Comparison of ENCODE assay signal across 1 cellular context in the genomic region with DNA sequence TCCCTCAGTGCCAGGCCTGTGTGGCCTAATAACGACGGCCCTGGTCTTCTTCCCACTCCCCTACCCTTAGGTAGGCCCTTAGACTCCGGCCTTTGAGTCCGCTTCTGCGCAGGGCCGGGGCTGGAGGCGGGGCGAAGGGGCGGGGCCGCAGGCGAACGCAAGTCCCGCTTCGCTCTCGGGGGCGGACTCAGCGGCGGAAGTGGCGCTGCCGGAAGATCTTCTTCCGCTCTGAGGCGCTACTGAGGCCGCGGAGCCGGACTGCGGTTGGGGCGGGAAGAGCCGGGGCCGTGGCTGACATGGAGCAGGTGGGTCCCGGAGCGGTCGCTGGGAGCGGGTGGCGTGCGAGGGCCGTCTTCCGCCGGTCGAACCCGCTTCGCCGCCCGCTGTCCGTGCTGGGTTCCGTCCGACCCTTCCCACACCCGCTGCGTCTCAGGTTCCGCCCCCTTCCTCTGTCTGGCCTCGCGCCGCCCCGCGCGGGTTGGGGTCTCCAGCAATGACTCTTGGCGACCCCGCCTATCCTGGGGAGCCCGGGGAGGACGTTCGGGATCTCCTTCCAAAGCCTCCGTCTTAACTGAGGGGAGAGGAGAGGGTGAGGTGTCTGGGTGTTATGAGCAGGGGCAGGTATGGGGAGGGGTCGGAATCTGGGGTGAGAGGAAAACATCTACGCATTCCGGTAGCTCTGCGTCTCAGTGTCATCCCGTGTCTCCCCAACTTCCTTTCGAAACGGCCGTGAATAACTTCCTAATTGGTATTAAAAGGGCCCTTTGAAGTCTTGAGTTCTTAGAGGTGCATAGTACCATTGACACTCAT.
A peak's percentile ranks its signal among the peaks of the same experiment; 100 is the strongest.
TF ChIP-seq lines count a peak whose summit lies in the region.

A gene (plus strand): TSS at position 218 of the 810 bp plus-strand sequence. CDS start 16,388 bp downstream, outside the sequence.

TF ChIP-seq in HepG2, 621 proteins besides CTCF, POLR2A, EP300 and RAD21 (continued from another document and continues in another):
- TF ChIP-seq, protein P1, sequence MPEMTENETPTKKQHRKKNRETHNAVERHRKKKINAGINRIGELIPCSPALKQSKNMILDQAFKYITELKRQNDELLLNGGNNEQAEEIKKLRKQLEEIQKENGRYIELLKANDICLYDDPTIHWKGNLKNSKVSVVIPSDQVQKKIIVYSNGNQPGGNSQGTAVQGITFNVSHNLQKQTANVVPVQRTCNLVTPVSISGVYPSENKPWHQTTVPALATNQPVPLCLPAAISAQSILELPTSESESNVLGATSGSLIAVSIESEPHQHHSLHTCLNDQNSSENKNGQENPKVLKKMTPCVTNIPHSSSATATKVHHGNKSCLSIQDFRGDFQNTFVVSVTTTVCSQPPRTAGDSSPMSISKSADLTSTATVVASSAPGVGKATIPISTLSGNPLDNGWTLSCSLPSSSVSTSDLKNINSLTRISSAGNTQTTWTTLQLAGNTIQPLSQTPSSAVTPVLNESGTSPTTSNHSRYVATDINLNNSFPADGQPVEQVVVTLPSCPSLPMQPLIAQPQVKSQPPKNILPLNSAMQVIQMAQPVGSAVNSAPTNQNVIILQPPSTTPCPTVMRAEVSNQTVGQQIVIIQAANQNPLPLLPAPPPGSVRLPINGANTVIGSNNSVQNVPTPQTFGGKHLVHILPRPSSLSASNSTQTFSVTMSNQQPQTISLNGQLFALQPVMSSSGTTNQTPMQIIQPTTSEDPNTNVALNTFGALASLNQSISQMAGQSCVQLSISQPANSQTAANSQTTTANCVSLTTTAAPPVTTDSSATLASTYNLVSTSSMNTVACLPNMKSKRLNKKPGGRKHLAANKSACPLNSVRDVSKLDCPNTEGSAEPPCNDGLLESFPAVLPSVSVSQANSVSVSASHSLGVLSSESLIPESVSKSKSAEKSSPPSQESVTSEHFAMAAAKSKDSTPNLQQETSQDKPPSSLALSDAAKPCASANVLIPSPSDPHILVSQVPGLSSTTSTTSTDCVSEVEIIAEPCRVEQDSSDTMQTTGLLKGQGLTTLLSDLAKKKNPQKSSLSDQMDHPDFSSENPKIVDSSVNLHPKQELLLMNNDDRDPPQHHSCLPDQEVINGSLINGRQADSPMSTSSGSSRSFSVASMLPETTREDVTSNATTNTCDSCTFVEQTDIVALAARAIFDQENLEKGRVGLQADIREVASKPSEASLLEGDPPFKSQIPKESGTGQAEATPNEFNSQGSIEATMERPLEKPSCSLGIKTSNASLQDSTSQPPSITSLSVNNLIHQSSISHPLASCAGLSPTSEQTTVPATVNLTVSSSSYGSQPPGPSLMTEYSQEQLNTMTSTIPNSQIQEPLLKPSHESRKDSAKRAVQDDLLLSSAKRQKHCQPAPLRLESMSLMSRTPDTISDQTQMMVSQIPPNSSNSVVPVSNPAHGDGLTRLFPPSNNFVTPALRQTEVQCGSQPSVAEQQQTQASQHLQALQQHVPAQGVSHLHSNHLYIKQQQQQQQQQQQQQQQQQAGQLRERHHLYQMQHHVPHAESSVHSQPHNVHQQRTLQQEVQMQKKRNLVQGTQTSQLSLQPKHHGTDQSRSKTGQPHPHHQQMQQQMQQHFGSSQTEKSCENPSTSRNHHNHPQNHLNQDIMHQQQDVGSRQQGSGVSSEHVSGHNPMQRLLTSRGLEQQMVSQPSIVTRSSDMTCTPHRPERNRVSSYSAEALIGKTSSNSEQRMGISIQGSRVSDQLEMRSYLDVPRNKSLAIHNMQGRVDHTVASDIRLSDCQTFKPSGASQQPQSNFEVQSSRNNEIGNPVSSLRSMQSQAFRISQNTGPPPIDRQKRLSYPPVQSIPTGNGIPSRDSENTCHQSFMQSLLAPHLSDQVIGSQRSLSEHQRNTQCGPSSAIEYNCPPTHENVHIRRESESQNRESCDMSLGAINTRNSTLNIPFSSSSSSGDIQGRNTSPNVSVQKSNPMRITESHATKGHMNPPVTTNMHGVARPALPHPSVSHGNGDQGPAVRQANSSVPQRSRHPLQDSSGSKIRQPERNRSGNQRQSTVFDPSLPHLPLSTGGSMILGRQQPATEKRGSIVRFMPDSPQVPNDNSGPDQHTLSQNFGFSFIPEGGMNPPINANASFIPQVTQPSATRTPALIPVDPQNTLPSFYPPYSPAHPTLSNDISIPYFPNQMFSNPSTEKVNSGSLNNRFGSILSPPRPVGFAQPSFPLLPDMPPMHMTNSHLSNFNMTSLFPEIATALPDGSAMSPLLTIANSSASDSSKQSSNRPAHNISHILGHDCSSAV (CRISPR knock-in tag; IDR thresholded peaks at IDR 0.05; ENCODE audit: borderline replicate concordance) = no peak
- TF ChIP-seq ZFP90 (CRISPR knock-in tag; IDR thresholded peaks at IDR 0.05; ENCODE audit: borderline replicate concordance) (peak; percentile 83; the same call in 1 of the 2 replicates), CEBPB (IDR thresholded peaks at IDR 0.05; ENCODE audit: borderline replicate concordance, low read depth, low read length) (no peak), SIN3B (IDR thresholded peaks at IDR 0.05; ENCODE audit: low read length) (peak; percentile 80), JARID2 (CRISPR knock-in tag; IDR thresholded peaks at IDR 0.05; ENCODE audit: insufficient replicate concordance) (no peak), NCOA1 (CRISPR knock-in tag; IDR thresholded peaks at IDR 0.05) (peak; percentile 79; the same call in 1 of the 2 replicates), HCFC1 (IDR thresholded peaks at IDR 0.05; ENCODE audit: low read depth, low read length) (peak; percentile 57; the same call in 1 of the 2 replicates), ZBTB38 (CRISPR knock-in tag; IDR thresholded peaks at IDR 0.05) (peak; percentile 88), WIZ (CRISPR knock-in tag; IDR thresholded peaks at IDR 0.05) (0 out of 2 replicates have a peak, but pooled peaks have one; percentile 69), ZNF672 (CRISPR knock-in tag; IDR thresholded peaks at IDR 0.05) (no peak), PHF21A (CRISPR knock-in tag; IDR thresholded peaks at IDR 0.05) (0 out of 2 replicates have a peak, but pooled peaks have one; percentile 17), ZFP36L2 (CRISPR knock-in tag; IDR thresholded peaks at IDR 0.05) (no peak), ZNF546 (CRISPR knock-in tag; conservative IDR thresholded peaks at IDR 0.05) (0 out of 2 replicates have a peak, but pooled peaks have one; percentile 48), ZNF552 (CRISPR knock-in tag; IDR thresholded peaks at IDR 0.05; ENCODE audit: borderline replicate concordance) (peak; percentile 76; the same call in 1 of the 2 replicates), RORA (CRISPR knock-in tag; IDR thresholded peaks at IDR 0.05) (no peak), SOX5 (CRISPR knock-in tag; IDR thresholded peaks at IDR 0.05; ENCODE audit: borderline replicate concordance) (no peak; the same call in 1 of the 2 replicates), FOXP1 (IDR thresholded peaks at IDR 0.05) (no peak), FOXP1 (CRISPR knock-in tag; IDR thresholded peaks at IDR 0.05) (no peak), ZNF484 (CRISPR knock-in tag; IDR thresholded peaks at IDR 0.05; ENCODE audit: borderline replicate concordance, low read depth) (peak; percentile 84; the same call in 1 of the 2 replicates), KLF11 (CRISPR knock-in tag; IDR thresholded peaks at IDR 0.05) (peak; percentile 18; the same call in 1 of the 2 replicates), ZNF564 (CRISPR knock-in tag; IDR thresholded peaks at IDR 0.05) (peak; percentile 26; the same call in 1 of the 2 replicates), MEIS2 (CRISPR knock-in tag; IDR thresholded peaks at IDR 0.05) (peak; percentile 66), TSC22D2 (CRISPR knock-in tag; IDR thresholded peaks at IDR 0.05; ENCODE audit: borderline replicate concordance) (no peak), NFKB2 (CRISPR knock-in tag; IDR thresholded peaks at IDR 0.05; ENCODE audit: borderline replicate concordance) (peak; percentile 82; the same call in 1 of the 2 replicates), TEAD2 (CRISPR knock-in tag; IDR thresholded peaks at IDR 0.05) (0 out of 2 replicates have a peak, but pooled peaks have one; percentile 34), CC2D1A (CRISPR knock-in tag; IDR thresholded peaks at IDR 0.05) (0 out of 2 replicates have a peak, but pooled peaks have one; percentile 74), ATF7 (IDR thresholded peaks at IDR 0.05) (no peak), ATF7 (CRISPR knock-in tag; IDR thresholded peaks at IDR 0.05) (peak; percentile 55; the same call in 1 of the 2 replicates), FOXA1 (IDR thresholded peaks at IDR 0.05) (no peak), FOXA1 (CRISPR knock-in tag; IDR thresholded peaks at IDR 0.05) (no peak; the same call in 1 of the 2 replicates), NFATC3 (CRISPR knock-in tag; IDR thresholded peaks at IDR 0.05) (no peak), HOXA5 (CRISPR knock-in tag; IDR thresholded peaks at IDR 0.05) (peak; percentile 71; the same call in 1 of the 2 replicates), ZNF143 (CRISPR knock-in tag; IDR thresholded peaks at IDR 0.05) (0 out of 2 replicates have a peak, but pooled peaks have one; percentile 33), IRX3 (CRISPR knock-in tag; IDR thresholded peaks at IDR 0.05; ENCODE audit: borderline replicate concordance, low read depth) (no peak), ZNF260 (CRISPR knock-in tag; IDR thresholded peaks at IDR 0.05; ENCODE audit: borderline replicate concordance, low read depth) (no peak), SRSF4 (IDR thresholded peaks at IDR 0.05; ENCODE audit: low read depth, low read length, poor library complexity, severe bottlenecking) (no peak), RARG (CRISPR knock-in tag; IDR thresholded peaks at IDR 0.05; ENCODE audit: low read depth) (no peak), ADNP (CRISPR knock-in tag; IDR thresholded peaks at IDR 0.05) (no peak), KDM1A (CRISPR knock-in tag; IDR thresholded peaks at IDR 0.05) (no peak)
- TF ChIP-seq, protein P2, sequence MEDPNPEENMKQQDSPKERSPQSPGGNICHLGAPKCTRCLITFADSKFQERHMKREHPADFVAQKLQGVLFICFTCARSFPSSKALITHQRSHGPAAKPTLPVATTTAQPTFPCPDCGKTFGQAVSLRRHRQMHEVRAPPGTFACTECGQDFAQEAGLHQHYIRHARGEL (CRISPR knock-in tag; IDR thresholded peaks at IDR 0.05) = 0 out of 2 replicates have a peak, but pooled peaks have one; percentile 20
- TF ChIP-seq, protein P3, sequence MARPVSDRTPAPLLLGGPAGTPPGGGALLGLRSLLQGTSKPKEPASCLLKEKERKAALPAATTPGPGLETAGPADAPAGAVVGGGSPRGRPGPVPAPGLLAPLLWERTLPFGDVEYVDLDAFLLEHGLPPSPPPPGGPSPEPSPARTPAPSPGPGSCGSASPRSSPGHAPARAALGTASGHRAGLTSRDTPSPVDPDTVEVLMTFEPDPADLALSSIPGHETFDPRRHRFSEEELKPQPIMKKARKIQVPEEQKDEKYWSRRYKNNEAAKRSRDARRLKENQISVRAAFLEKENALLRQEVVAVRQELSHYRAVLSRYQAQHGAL (CRISPR knock-in tag; IDR thresholded peaks at IDR 0.05; ENCODE audit: not compliant biosample characterization) = peak; percentile 49
- TF ChIP-seq, protein P4, sequence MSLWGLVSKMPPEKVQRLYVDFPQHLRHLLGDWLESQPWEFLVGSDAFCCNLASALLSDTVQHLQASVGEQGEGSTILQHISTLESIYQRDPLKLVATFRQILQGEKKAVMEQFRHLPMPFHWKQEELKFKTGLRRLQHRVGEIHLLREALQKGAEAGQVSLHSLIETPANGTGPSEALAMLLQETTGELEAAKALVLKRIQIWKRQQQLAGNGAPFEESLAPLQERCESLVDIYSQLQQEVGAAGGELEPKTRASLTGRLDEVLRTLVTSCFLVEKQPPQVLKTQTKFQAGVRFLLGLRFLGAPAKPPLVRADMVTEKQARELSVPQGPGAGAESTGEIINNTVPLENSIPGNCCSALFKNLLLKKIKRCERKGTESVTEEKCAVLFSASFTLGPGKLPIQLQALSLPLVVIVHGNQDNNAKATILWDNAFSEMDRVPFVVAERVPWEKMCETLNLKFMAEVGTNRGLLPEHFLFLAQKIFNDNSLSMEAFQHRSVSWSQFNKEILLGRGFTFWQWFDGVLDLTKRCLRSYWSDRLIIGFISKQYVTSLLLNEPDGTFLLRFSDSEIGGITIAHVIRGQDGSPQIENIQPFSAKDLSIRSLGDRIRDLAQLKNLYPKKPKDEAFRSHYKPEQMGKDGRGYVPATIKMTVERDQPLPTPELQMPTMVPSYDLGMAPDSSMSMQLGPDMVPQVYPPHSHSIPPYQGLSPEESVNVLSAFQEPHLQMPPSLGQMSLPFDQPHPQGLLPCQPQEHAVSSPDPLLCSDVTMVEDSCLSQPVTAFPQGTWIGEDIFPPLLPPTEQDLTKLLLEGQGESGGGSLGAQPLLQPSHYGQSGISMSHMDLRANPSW (CRISPR knock-in tag; IDR thresholded peaks at IDR 0.05; ENCODE audit: borderline replicate concordance) = no peak
- TF ChIP-seq, protein P5, sequence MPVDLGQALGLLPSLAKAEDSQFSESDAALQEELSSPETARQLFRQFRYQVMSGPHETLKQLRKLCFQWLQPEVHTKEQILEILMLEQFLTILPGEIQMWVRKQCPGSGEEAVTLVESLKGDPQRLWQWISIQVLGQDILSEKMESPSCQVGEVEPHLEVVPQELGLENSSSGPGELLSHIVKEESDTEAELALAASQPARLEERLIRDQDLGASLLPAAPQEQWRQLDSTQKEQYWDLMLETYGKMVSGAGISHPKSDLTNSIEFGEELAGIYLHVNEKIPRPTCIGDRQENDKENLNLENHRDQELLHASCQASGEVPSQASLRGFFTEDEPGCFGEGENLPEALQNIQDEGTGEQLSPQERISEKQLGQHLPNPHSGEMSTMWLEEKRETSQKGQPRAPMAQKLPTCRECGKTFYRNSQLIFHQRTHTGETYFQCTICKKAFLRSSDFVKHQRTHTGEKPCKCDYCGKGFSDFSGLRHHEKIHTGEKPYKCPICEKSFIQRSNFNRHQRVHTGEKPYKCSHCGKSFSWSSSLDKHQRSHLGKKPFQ (CRISPR knock-in tag; IDR thresholded peaks at IDR 0.05; ENCODE audit: insufficient replicate concordance) = peak; percentile 49
- TF ChIP-seq, protein P6, sequence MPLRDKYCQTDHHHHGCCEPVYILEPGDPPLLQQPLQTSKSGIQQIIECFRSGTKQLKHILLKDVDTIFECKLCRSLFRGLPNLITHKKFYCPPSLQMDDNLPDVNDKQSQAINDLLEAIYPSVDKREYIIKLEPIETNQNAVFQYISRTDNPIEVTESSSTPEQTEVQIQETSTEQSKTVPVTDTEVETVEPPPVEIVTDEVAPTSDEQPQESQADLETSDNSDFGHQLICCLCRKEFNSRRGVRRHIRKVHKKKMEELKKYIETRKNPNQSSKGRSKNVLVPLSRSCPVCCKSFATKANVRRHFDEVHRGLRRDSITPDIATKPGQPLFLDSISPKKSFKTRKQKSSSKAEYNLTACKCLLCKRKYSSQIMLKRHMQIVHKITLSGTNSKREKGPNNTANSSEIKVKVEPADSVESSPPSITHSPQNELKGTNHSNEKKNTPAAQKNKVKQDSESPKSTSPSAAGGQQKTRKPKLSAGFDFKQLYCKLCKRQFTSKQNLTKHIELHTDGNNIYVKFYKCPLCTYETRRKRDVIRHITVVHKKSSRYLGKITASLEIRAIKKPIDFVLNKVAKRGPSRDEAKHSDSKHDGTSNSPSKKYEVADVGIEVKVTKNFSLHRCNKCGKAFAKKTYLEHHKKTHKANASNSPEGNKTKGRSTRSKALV (CRISPR knock-in tag; IDR thresholded peaks at IDR 0.05) = no peak
- TF ChIP-seq, protein P7, sequence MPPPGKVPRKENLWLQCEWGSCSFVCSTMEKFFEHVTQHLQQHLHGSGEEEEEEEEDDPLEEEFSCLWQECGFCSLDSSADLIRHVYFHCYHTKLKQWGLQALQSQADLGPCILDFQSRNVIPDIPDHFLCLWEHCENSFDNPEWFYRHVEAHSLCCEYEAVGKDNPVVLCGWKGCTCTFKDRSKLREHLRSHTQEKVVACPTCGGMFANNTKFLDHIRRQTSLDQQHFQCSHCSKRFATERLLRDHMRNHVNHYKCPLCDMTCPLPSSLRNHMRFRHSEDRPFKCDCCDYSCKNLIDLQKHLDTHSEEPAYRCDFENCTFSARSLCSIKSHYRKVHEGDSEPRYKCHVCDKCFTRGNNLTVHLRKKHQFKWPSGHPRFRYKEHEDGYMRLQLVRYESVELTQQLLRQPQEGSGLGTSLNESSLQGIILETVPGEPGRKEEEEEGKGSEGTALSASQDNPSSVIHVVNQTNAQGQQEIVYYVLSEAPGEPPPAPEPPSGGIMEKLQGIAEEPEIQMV (CRISPR knock-in tag; IDR thresholded peaks at IDR 0.05; ENCODE audit: low read depth) = peak; percentile 53; the same call in 1 of the 2 replicates
